30 cellular contexts compared by ENCODE assay signal in genomic region chr9:73615557-73615956, GRCh38.
"Had no signal": no experiment of that assay in that cellular context is flagged by ENCODE, and none has a peak within 500 bp of the region (broad histone marks: within the 10 kb centered on the region; RNA-seq: fewer than 3 reads in every experiment).

No MANE protein-coding gene starts in this region.

- H3K27ac Mint-ChIP-seq: activated CD4-positive, alpha-beta memory T cell treated with anti-CD3 and anti-CD28 coated beads for 36 hours; activated CD4-positive, alpha-beta T cell treated with anti-CD3 and anti-CD28 coated beads, Interleukin-2, amount 10 ng/mL, durations not matched to agents 7 days and 5 days; activated naive CD4-positive, alpha-beta T cell treated with anti-CD3 and anti-CD28 coated beads for 36 hours; activated naive CD8-positive, alpha-beta T cell; activated T-helper 17 cell treated with anti-CD3 and anti-CD28 coated beads, Interleukin-2, amount 50 U/mL, for 72 hours; brain; T-cell had no signal

- DNase-seq: activated CD4-positive, alpha-beta memory T cell treated with anti-CD3 and anti-CD28 coated beads for 36 hours; activated CD4-positive, alpha-beta T cell treated with anti-CD3 and anti-CD28 coated beads, Interleukin-2, amount 10 ng/mL, durations not matched to agents 7 days and 5 days; activated CD4-positive, CD25-positive, alpha-beta regulatory T cell; activated CD8-positive, alpha-beta memory T cell treated with anti-CD3 and anti-CD28 coated beads for 24 hours; activated gamma-delta T cell; activated naive CD4-positive, alpha-beta T cell treated with anti-CD3 and anti-CD28 coated beads for 36 hours; activated T-cell treated with anti-CD3 and anti-CD28 coated beads for 4 hours; activated T-cell treated with anti-CD3 and anti-CD28 coated beads, Interleukin-2, amount 50 U/mL, for 48 hours; amygdala; KG1; MM.1S; NCI-H1105; NCI-H1436; NCI-H187; NCI-H2081; NCI-H510A treated with DMSO at 0.1 percent for 48 hours; NCI-H69; NK-92 treated with Interleukin-12 subunit alpha and Interleukin-12 subunit beta, amount 100 ng/mL, for 24 hours; PC-3; SHP77 treated with DMSO at 0.1 percent for 48 hours; T-cell; T-helper 2 cell; T1000 had no signal

- H3K4me1 Mint-ChIP-seq: activated CD4-positive, alpha-beta T cell treated with anti-CD3 and anti-CD28 coated beads, Interleukin-2, amount 10 ng/mL, durations not matched to agents 7 days and 5 days; activated T-helper 17 cell treated with anti-CD3 and anti-CD28 coated beads, Interleukin-2, amount 50 U/mL, for 72 hours; brain; central memory CD8-positive, alpha-beta T cell; T-cell had no signal

- H3K36me3 Mint-ChIP-seq: activated CD4-positive, alpha-beta memory T cell treated with anti-CD3 and anti-CD28 coated beads for 36 hours; activated naive CD8-positive, alpha-beta T cell; brain; T-cell had no signal

- H3K27me3 Mint-ChIP-seq: activated CD4-positive, alpha-beta memory T cell treated with anti-CD3 and anti-CD28 coated beads for 36 hours; activated CD4-positive, alpha-beta T cell treated with anti-CD3 and anti-CD28 coated beads, Interleukin-2, amount 10 ng/mL, durations not matched to agents 7 days and 5 days; activated naive CD8-positive, alpha-beta T cell; activated T-helper 17 cell treated with anti-CD3 and anti-CD28 coated beads, Interleukin-2, amount 50 U/mL, for 72 hours; brain; central memory CD8-positive, alpha-beta T cell; T-cell had no signal

- H3K4me3 Mint-ChIP-seq: activated CD4-positive, alpha-beta memory T cell treated with anti-CD3 and anti-CD28 coated beads for 36 hours; activated CD4-positive, alpha-beta T cell treated with anti-CD3 and anti-CD28 coated beads, Interleukin-2, amount 10 ng/mL, durations not matched to agents 7 days and 5 days; activated naive CD4-positive, alpha-beta T cell treated with anti-CD3 and anti-CD28 coated beads for 36 hours; activated naive CD8-positive, alpha-beta T cell; activated T-helper 17 cell treated with anti-CD3 and anti-CD28 coated beads, Interleukin-2, amount 50 U/mL, for 72 hours; brain; central memory CD8-positive, alpha-beta T cell; T-cell had no signal

- ATAC-seq: activated T-helper 17 cell treated with anti-CD3 and anti-CD28 coated beads, Interleukin-2, amount 50 U/mL, for 72 hours; PC-3; T-cell had no signal

- FAIRE-seq: astrocyte, RCC 7860, TTC549 had no signal
